1 cellular context compared by ENCODE assay signal in the genomic region with DNA sequence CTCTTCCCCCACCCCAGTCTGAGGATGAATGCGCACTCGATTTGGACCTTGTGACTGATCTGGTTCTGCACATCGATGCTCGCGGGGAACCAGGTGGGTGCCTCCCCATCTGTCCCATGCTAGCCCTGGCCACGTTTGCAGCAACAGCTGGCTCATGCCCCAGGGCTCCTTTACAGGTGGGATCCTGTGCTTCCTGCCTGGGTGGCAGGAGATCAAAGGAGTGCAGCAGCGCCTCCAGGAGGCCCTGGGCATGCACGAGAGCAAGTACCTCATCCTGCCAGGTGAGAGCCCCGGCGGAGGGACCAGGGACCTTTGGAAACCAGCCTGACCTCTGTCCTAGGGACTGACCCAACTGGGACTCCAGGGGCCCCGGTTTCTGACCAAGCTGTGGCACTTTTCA.
TF ChIP-seq lines count a peak whose summit lies in the region.

No MANE protein-coding gene starts in this region.

TF ChIP-seq in IMR-90, 13 proteins besides CTCF, POLR2A, EP300 and RAD21:
- TF ChIP-seq FOS (IDR thresholded peaks at IDR 0.05; ENCODE audit: low read depth, low read length) (no peak), RFX5 (IDR thresholded peaks at IDR 0.05; ENCODE audit: low read depth, low read length) (no peak), SMC3 (IDR thresholded peaks at IDR 0.05; ENCODE audit: low read depth, low read length) (no peak), RCOR1 (IDR thresholded peaks at IDR 0.05; ENCODE audit: insufficient replicate concordance, low read length) (no peak), MXI1 (IDR thresholded peaks at IDR 0.05; ENCODE audit: borderline replicate concordance, low read depth, low read length) (no peak), MAFK (IDR thresholded peaks at IDR 0.05; ENCODE audit: low read depth, low read length) (no peak), NFE2L2 (IDR thresholded peaks at IDR 0.05; ENCODE audit: low read depth, low read length) (no peak), BHLHE40 (IDR thresholded peaks at IDR 0.05; ENCODE audit: low read depth, low read length) (no peak), MAZ (IDR thresholded peaks at IDR 0.05; ENCODE audit: borderline replicate concordance, low read depth, low read length) (no peak), CEBPB (IDR thresholded peaks at IDR 0.05; ENCODE audit: low read depth, low read length) (no peak), CHD1 (IDR thresholded peaks at IDR 0.05; ENCODE audit: low read depth, low read length) (no peak)
- TF ChIP-seq, protein P1, sequence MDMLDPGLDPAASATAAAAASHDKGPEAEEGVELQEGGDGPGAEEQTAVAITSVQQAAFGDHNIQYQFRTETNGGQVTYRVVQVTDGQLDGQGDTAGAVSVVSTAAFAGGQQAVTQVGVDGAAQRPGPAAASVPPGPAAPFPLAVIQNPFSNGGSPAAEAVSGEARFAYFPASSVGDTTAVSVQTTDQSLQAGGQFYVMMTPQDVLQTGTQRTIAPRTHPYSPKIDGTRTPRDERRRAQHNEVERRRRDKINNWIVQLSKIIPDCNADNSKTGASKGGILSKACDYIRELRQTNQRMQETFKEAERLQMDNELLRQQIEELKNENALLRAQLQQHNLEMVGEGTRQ (IDR thresholded peaks at IDR 0.05; ENCODE audit: low read depth, low read length) = no peak
- TF ChIP-seq, protein P2, sequence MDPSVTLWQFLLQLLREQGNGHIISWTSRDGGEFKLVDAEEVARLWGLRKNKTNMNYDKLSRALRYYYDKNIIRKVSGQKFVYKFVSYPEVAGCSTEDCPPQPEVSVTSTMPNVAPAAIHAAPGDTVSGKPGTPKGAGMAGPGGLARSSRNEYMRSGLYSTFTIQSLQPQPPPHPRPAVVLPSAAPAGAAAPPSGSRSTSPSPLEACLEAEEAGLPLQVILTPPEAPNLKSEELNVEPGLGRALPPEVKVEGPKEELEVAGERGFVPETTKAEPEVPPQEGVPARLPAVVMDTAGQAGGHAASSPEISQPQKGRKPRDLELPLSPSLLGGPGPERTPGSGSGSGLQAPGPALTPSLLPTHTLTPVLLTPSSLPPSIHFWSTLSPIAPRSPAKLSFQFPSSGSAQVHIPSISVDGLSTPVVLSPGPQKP (IDR thresholded peaks at IDR 0.05; ENCODE audit: borderline replicate concordance, low read depth, low read length) = no peak
TF ChIP-seq in IMR-90: peak in this region for 0.
